1 cellular context compared by ENCODE assay signal in genomic region chr1:234975941-234976871, GRCh38.
TF ChIP-seq lines count a peak whose summit lies in the region.

No MANE protein-coding gene starts in this region.

TF ChIP-seq in liver, 16 proteins besides CTCF, POLR2A, EP300 and RAD21 (continued from another document):
- TF ChIP-seq REST (IDR thresholded peaks at IDR 0.05) (peak; percentile 80), GABPA (IDR thresholded peaks at IDR 0.05 in 1 of 2, conservative IDR thresholded peaks at IDR 0.05 in 1 of 2) (peak in 1 of 2 donors; percentile 43), ATF3 (IDR thresholded peaks at IDR 0.05) (peak; percentile 78), MAX (IDR thresholded peaks at IDR 0.05) (peak; percentile 91), RXRA (IDR thresholded peaks at IDR 0.05) (peak; percentile 91 to 96), FOXA2 (IDR thresholded peaks at IDR 0.05) (peak; percentile 83), JUND (IDR thresholded peaks at IDR 0.05) (peak; percentile 72 to 91), FOXA1 (IDR thresholded peaks at IDR 0.05) (peak; percentile 89), YY1 (IDR thresholded peaks at IDR 0.05) (peak; percentile 93), SP1 (IDR thresholded peaks at IDR 0.05) (peak; percentile 96), HNF4G (IDR thresholded peaks at IDR 0.05) (peak; percentile 92), TAF1 (conservative IDR thresholded peaks at IDR 0.05) (peak; percentile 49), EGR1 (IDR thresholded peaks at IDR 0.05; ENCODE audit: low read depth in 2 of 2) (peak in 1 of 2 donors; percentile 70)
